Comparison of ENCODE assay signal across 21 cellular contexts in genomic region chr2:235572592-235572991, GRCh38.
DNase-seq lines count a peak whose midpoint lies in the region; ATAC-seq, FAIRE-seq and TF ChIP-seq lines count a peak whose summit lies in the region.
"Had no signal": no experiment of that assay in that cellular context is flagged by ENCODE, and none has a peak within 500 bp of the region (broad histone marks: within the 10 kb centered on the region; RNA-seq: fewer than 3 reads in every experiment).

No MANE protein-coding gene starts in this region.

- peak overlapping the region; percentile 62 for H3K18ac ChIP-seq in trophoblast cell (ENCODE audit: low read length)

- H3K36me3 Mint-ChIP-seq in GM23338 (ENCODE audit: low read depth), result peaks cover 10% of the 10 kb centered on the region
- H3K36me3 Mint-ChIP-seq: IgD-negative memory B cell had no signal

- no TSS peak for BruUV-seq in HepG2 (replicated peaks; lab: Mats Ljungman, UMichigan)

- H3F3A ChIP-seq in GM23338 (replicated peaks; ENCODE audit: low read depth), result no peaks in the 10 kb centered on the region

- 82% methylated on average over 7 of the region's 7 CpGs for WGBS in HepG2 (ENCODE audit: low lambda C conversion rate)
- WGBS in trophoblast cell (ENCODE audit: extremely low coverage, insufficient coverage, insufficient read length), result no CpG with 5 or more reads among the region's 7 CpGs

- H3K9me3 ChIP-seq in HepG2 (ENCODE audit: low read length) (peaks cover 11% of the 10 kb centered on the region), trophoblast cell (ENCODE audit: insufficient read depth, low read depth, low read length) (peaks cover 4% of the 10 kb centered on the region)

- H2AFZ ChIP-seq in GM23338 (no peak overlapping the region), HepG2 (ENCODE audit: low read length) (no peak overlapping the region), trophoblast cell (ENCODE audit: insufficient read depth, low read length, poor library complexity) (no peak overlapping the region)
- H2AFZ ChIP-seq: GM23248 had no signal

- peaks cover 11% of the 10 kb centered on the region for H3K79me1 ChIP-seq in trophoblast cell (ENCODE audit: low read length)

- H3K9me3 Mint-ChIP-seq in GM23338, result peaks cover 8% of the 10 kb centered on the region
- H3K9me3 Mint-ChIP-seq: CD4-positive, alpha-beta T cell had no signal

- DNase-seq in GM23338 (ENCODE audit: low spot score), result no peak
- DNase-seq in HepG2 (ENCODE audit: low spot score), result no peak
- DNase-seq in trophoblast cell, result no peak
- no peak for DNase-seq in NCI-H1694 (lab: John Stamatoyannopoulos, UW)
- no peak for DNase-seq in epidermal melanocyte (ENCODE audit: insufficient read length, low spot score)
- DNase-seq: AML-193; CD4-positive, alpha-beta T cell; DMS153; DMS79; GDM1; GM23248; H7; KG1 had no signal

- no peak overlapping the region for H3K4me3 Mint-ChIP-seq in GM23338
- H3K4me3 Mint-ChIP-seq: CD4-positive, alpha-beta T cell; IgD-negative memory B cell had no signal

- H3K9ac ChIP-seq in HepG2 (ENCODE audit: insufficient read depth, low read depth, low read length), result no peak overlapping the region
- H3K9ac ChIP-seq in trophoblast cell (ENCODE audit: low read length), result no peak overlapping the region
- H3K9ac ChIP-seq: GM23248 had no signal

- H4K12ac ChIP-seq in trophoblast cell (ENCODE audit: low read depth, low read length), result no peak overlapping the region

- TF ChIP-seq RAD21 in HepG2 (CRISPR knock-in tag; IDR thresholded peaks at IDR 0.05), result no peak

- TF ChIP-seq EP300 in HepG2 (IDR thresholded peaks at IDR 0.05; ENCODE audit: low read depth in 2 of 2, low read length in 2 of 2), result no peak
- no peak for TF ChIP-seq EP300 in HepG2 (CRISPR knock-in tag; IDR thresholded peaks at IDR 0.05; ENCODE audit: borderline replicate concordance)

- H3K79me2 ChIP-seq in GM23338 (replicated peaks; ENCODE audit: insufficient read depth) (peaks cover 98% of the 10 kb centered on the region), HepG2 (ENCODE audit: insufficient read depth, low read length) (peaks cover 60% of the 10 kb centered on the region), trophoblast cell (ENCODE audit: control insufficient read depth, insufficient read depth, low read length, poor library complexity) (peaks cover 7% of the 10 kb centered on the region)

- H3K27me3 ChIP-seq in GM23338 (ENCODE audit: insufficient read depth), result no peaks in the 10 kb centered on the region
- no peaks in the 10 kb centered on the region for H3K27me3 ChIP-seq in HepG2 (ENCODE audit: control insufficient read depth in 1 of 2, insufficient read depth in 2 of 2, low read length in 2 of 2)
- H3K27me3 ChIP-seq in trophoblast cell (ENCODE audit: insufficient read depth, low read length), result no peaks in the 10 kb centered on the region

- 0 out of 2 replicates have a peak overlapping the region, but pooled peaks have one; percentile 38 for H3K27ac Mint-ChIP-seq in GM23338
- H3K27ac Mint-ChIP-seq: CD4-positive, alpha-beta T cell; IgD-negative memory B cell had no signal

- CTCF ChIA-PET in HepG2 (lab: Yijun Ruan, JAX; ENCODE audit: low intra/inter-chr PET ratio, low total read pairs), result no interaction called here

- 0 out of 2 replicates have a peak, but pooled peaks cover 4% of the 10 kb centered on the region for H3K9me2 ChIP-seq in GM23338 (ENCODE audit: insufficient read depth)

- intact Hi-C loops in HepG2 (cut with micrococcal nuclease; ENCODE audit: unreplicated experiment), result no loop called here

- H3K4me1 ChIP-seq in GM23338 (ENCODE audit: insufficient read depth) (peaks cover 26% of the 10 kb centered on the region), HepG2 (ENCODE audit: insufficient read depth, low read length) (peaks cover 36% of the 10 kb centered on the region), trophoblast cell (ENCODE audit: control insufficient read depth in 1 of 2, insufficient read depth in 2 of 2, low read length in 2 of 2) (peaks cover 45 to 46% of the 10 kb centered on the region in 2 experiments)
- H3K4me1 ChIP-seq: A549 had no signal

- TF ChIP-seq POLR2A in HepG2 (IDR thresholded peaks at IDR 0.05; ENCODE audit: insufficient read depth in 1 of 2, low read depth in 2 of 2, low read length in 2 of 2), result no peak

- H4K8ac ChIP-seq in trophoblast cell (ENCODE audit: low read depth, low read length), result no peak overlapping the region

- H4K91ac ChIP-seq in trophoblast cell (ENCODE audit: low read depth, low read length), result no peak overlapping the region

- POLR2A ChIA-PET in HepG2 (lab: Yijun Ruan, JAX), result no interaction called here

- FAIRE-seq in HepG2 (lab: Jason Lieb, UNC), result no peak
- FAIRE-seq: A549, GM12892, GM18507, HTR-8/SVneo had no signal

- no peak overlapping the region for H3K27ac ChIP-seq in GM23338 (ENCODE audit: low read depth)
- H3K27ac ChIP-seq in VCaP, result peak overlapping the region; percentile 81
- H3K27ac ChIP-seq in HepG2 (ENCODE audit: extremely low read length, insufficient read depth, low read length), result no peak overlapping the region
- H3K27ac ChIP-seq in trophoblast cell (ENCODE audit: low read depth, low read length), result no peak overlapping the region
- H3K27ac ChIP-seq: A549, C4-2B, GM23248 had no signal

- peaks cover 60% of the 10 kb centered on the region for H3K4me1 Mint-ChIP-seq in GM23338

- no peak overlapping the region for H2BK12ac ChIP-seq in trophoblast cell (ENCODE audit: low read length)

- H3K4me3 ChIP-seq in GM23338 (no peak overlapping the region), HepG2 (replicated peaks in 1 of 3; ENCODE audit: insufficient read depth in 1 of 3, low read depth in 2 of 3, low read length in 3 of 3) (no peak overlapping the region), trophoblast cell (ENCODE audit: low read depth, low read length) (no peak overlapping the region)
- H3K4me3 ChIP-seq: A549, GM23248 had no signal

- in situ Hi-C loops in HepG2 (cut with HindIII; ENCODE audit: extremely low pct_ligation_motif_present, low pct_unique_long_range_greater_than_20kb), result no loop called here

- H3K4ac ChIP-seq in trophoblast cell (ENCODE audit: low read depth, low read length), result no peak overlapping the region

- TF ChIP-seq CTCF in GM23338 (conservative IDR thresholded peaks at IDR 0.05; ENCODE audit: low read depth in 2 of 2), result no peak
- TF ChIP-seq CTCF in VCaP (conservative IDR thresholded peaks at IDR 0.05), result no peak
- no peak for TF ChIP-seq CTCF in HepG2 (CRISPR knock-in tag; IDR thresholded peaks at IDR 0.05)

- H3K4me2 ChIP-seq in GM23338 (no peak overlapping the region), HepG2 (ENCODE audit: low read depth, low read length) (no peak overlapping the region), trophoblast cell (ENCODE audit: low read length) (no peak overlapping the region)
- H3K4me2 ChIP-seq: A549 had no signal

- no peak overlapping the region for H3K14ac ChIP-seq in trophoblast cell (ENCODE audit: low read length)

- H2AK5ac ChIP-seq in trophoblast cell (ENCODE audit: low read length), result no peak overlapping the region

- no peak overlapping the region for H2BK5ac ChIP-seq in trophoblast cell (ENCODE audit: low read depth, low read length, poor library complexity)

- ATAC-seq in GM23338 (no peak), HepG2 (no peak), HG02678 (IDR thresholded peaks at IDR 0.05; ENCODE audit: unreplicated experiment) (no peak)
- ATAC-seq: A549 had no signal

- 0 out of 2 replicates have a peak, but pooled peaks cover 3% of the 10 kb centered on the region for H4K20me1 ChIP-seq in GM23338 (replicated peaks; ENCODE audit: insufficient read depth)
- H4K20me1 ChIP-seq in HepG2 (ENCODE audit: insufficient read depth, low read length), result peaks cover 14% of the 10 kb centered on the region

- H3K23ac ChIP-seq in trophoblast cell (ENCODE audit: low read length), result no peak overlapping the region

- H3K36me3 ChIP-seq in GM23338 (ENCODE audit: insufficient read depth) (no peaks in the 10 kb centered on the region), HepG2 (replicated peaks in 1 of 2; ENCODE audit: control insufficient read depth in 1 of 2, insufficient read depth in 2 of 2, low read length in 2 of 2) (peaks cover 0 to 6% of the 10 kb centered on the region in 2 experiments; a peak in 1 of 5 replicates), trophoblast cell (ENCODE audit: control insufficient read depth in 1 of 2, insufficient read depth in 2 of 2, low read length in 2 of 2) (peaks cover 2 to 3% of the 10 kb centered on the region in 2 experiments)

- no peak overlapping the region for H2BK120ac ChIP-seq in trophoblast cell (ENCODE audit: insufficient read depth, low read length, poor library complexity)

- peaks cover 5% of the 10 kb centered on the region for H3K27me3 Mint-ChIP-seq in GM23338 (ENCODE audit: insufficient read depth, low read depth, poor library complexity)

TF ChIP-seq in GM23338, 12 proteins besides CTCF, POLR2A, EP300 and RAD21:
- no peak for TF ChIP-seq EZH2 (IDR thresholded peaks at IDR 0.05; ENCODE audit: low read depth, unreplicated experiment)
- TF ChIP-seq ZNF331 (CRISPR knock-in tag; IDR thresholded peaks at IDR 0.05; ENCODE audit: low read depth), result no peak
- TF ChIP-seq NANOG (IDR thresholded peaks at IDR 0.05; ENCODE audit: borderline replicate concordance), result no peak

TF ChIP-seq in HepG2, 621 proteins besides CTCF, POLR2A, EP300 and RAD21:
- TF ChIP-seq ZNF367 (CRISPR knock-in tag; IDR thresholded peaks at IDR 0.05; ENCODE audit: borderline replicate concordance) (no peak), ZKSCAN1 (IDR thresholded peaks at IDR 0.05; ENCODE audit: low read length) (peak; percentile 57; the same call in 1 of the 2 replicates)
